In genomic region chr1:88433556-88433955, GRCh38 we compare ENCODE assay signal across 18 cellular contexts.
"Had no signal": no experiment of that assay in that cellular context is flagged by ENCODE, and none has a peak within 500 bp of the region (broad histone marks: within the 10 kb centered on the region; RNA-seq: fewer than 3 reads in every experiment).

No MANE protein-coding gene starts in this region.

- H3K27me3 Mint-ChIP-seq: activated CD4-positive, alpha-beta T cell treated with anti-CD3 and anti-CD28 coated beads, Interleukin-2, amount 10 ng/mL, durations not matched to agents 24 days and 14 days had no signal

- ATAC-seq: left lung; mucosa of descending colon; naive thymus-derived CD4-positive, alpha-beta T cell; stimulated activated naive B cell treated with anti-CD40 and anti-IgM and Interleukin-4, amounts not matched to agents 10 μg/mL and 1 μg/mL and 100 μg/mL, for 72 hours had no signal

- H3K4me1 Mint-ChIP-seq: activated CD4-positive, alpha-beta T cell treated with anti-CD3 and anti-CD28 coated beads, Interleukin-2, amount 10 ng/mL, durations not matched to agents 24 days and 14 days; endodermal cell; naive thymus-derived CD4-positive, alpha-beta T cell; stimulated activated naive B cell treated with anti-CD40 and anti-IgM and Interleukin-4, amounts not matched to agents 10 μg/mL and 1 μg/mL and 100 μg/mL, for 72 hours had no signal

- H3K36me3 Mint-ChIP-seq: stimulated activated naive B cell treated with anti-CD40 and anti-IgM and Interleukin-4, amounts not matched to agents 10 μg/mL and 1 μg/mL and 100 μg/mL, for 72 hours had no signal

- H3K9me3 Mint-ChIP-seq: activated CD4-positive, alpha-beta T cell treated with anti-CD3 and anti-CD28 coated beads, Interleukin-2, amount 10 ng/mL, durations not matched to agents 24 days and 14 days; T-helper 1 cell treated with Interleukin-12 subunit alpha and Interleukin-12 subunit beta and Interleukin-4 antibody, amounts not matched to agents 30 μg/mL and 1 μg/mL, for 36 hours had no signal

- H3K4me3 Mint-ChIP-seq: activated CD4-positive, alpha-beta T cell treated with anti-CD3 and anti-CD28 coated beads, Interleukin-2, amount 10 ng/mL, durations not matched to agents 24 days and 14 days; activated T-helper 1 cell treated with anti-CD3 and anti-CD28 coated beads, Interleukin-12 subunit alpha, Interleukin-12 subunit beta, Interleukin-2, Interleukin-4 antibody, amounts not matched to agents 30 ng/mL and 10 ng/mL and 1 ng/mL, durations not matched to agents 14 hours and 24 hours and 36 hours; endodermal cell; naive thymus-derived CD4-positive, alpha-beta T cell; stimulated activated naive B cell treated with anti-CD40 and anti-IgM and Interleukin-4, amounts not matched to agents 10 μg/mL and 1 μg/mL and 100 μg/mL, for 72 hours; T-helper 1 cell treated with Interleukin-12 subunit alpha and Interleukin-12 subunit beta and Interleukin-4 antibody, amounts not matched to agents 30 μg/mL and 1 μg/mL, for 36 hours had no signal

- H3K27ac Mint-ChIP-seq: activated CD4-positive, alpha-beta T cell treated with anti-CD3 and anti-CD28 coated beads, Interleukin-2, amount 10 ng/mL, durations not matched to agents 24 days and 14 days; activated T-helper 1 cell treated with anti-CD3 and anti-CD28 coated beads, Interleukin-12 subunit alpha, Interleukin-12 subunit beta, Interleukin-2, Interleukin-4 antibody, amounts not matched to agents 30 ng/mL and 10 ng/mL and 1 ng/mL, durations not matched to agents 14 hours and 24 hours and 36 hours; endodermal cell; naive thymus-derived CD4-positive, alpha-beta T cell; stimulated activated naive B cell treated with anti-CD40 and anti-IgM and Interleukin-4, amounts not matched to agents 10 μg/mL and 1 μg/mL and 100 μg/mL, for 72 hours; T-helper 1 cell treated with Interleukin-12 subunit alpha and Interleukin-12 subunit beta and Interleukin-4 antibody, amounts not matched to agents 30 μg/mL and 1 μg/mL, for 36 hours had no signal

- H3K4me3 ChIP-seq: cardiac muscle cell, dorsolateral prefrontal cortex, left lung, mucosa of descending colon, tibial artery, uterus had no signal

- DNase-seq: activated CD4-positive, alpha-beta T cell treated with anti-CD3 and anti-CD28 coated beads, Interleukin-2, amount 10 ng/mL, durations not matched to agents 24 days and 14 days; activated CD4-positive, CD25-positive, alpha-beta regulatory T cell; activated naive CD4-positive, alpha-beta T cell; anterior cingulate cortex; dorsolateral prefrontal cortex; endodermal cell; islet precursor cell; left lung; mucosa of descending colon; naive thymus-derived CD4-positive, alpha-beta T cell; retina; stimulated activated CD4-positive, alpha-beta T cell treated with anti-CD3 and anti-CD28 coated beads, Interleukin-2, amount 100 ng/mL, for 48 hours; stimulated activated naive B cell treated with anti-CD40 and anti-IgM and Interleukin-4, amounts not matched to agents 10 μg/mL and 1 μg/mL and 100 μg/mL, for 72 hours; tibial artery; uterus had no signal
